Comparison of ENCODE assay signal across 24 cellular contexts in genomic region chrX:40912166-40912565, GRCh38.
A peak's percentile ranks its signal among the peaks of the same experiment; 100 is the strongest.
DNase-seq lines count a peak whose midpoint lies in the region; ATAC-seq, FAIRE-seq and TF ChIP-seq lines count a peak whose summit lies in the region.
"Had no signal": no experiment of that assay in that cellular context is flagged by ENCODE, and none has a peak within 500 bp of the region (broad histone marks: within the 10 kb centered on the region; RNA-seq: fewer than 3 reads in every experiment).

No MANE protein-coding gene starts in this region.

- no peaks in the 10 kb centered on the region for H3K9me3 ChIP-seq in mammary epithelial cell (replicated peaks; ENCODE audit: insufficient read depth, low read length)
- no peaks in the 10 kb centered on the region for H3K9me3 ChIP-seq in breast epithelium
- H3K9me3 ChIP-seq in astrocyte (ENCODE audit: insufficient read depth, low read depth, low read length): no peaks in the 10 kb centered on the region
- H3K9me3 ChIP-seq: left lung, uterus had no signal

- H3K4me3 ChIP-seq in mammary epithelial cell (replicated peaks in 1 of 3; ENCODE audit: insufficient read depth in 1 of 3, low read depth in 2 of 3, low read length in 3 of 3): no peak overlapping the region
- no peak overlapping the region for H3K4me3 ChIP-seq in breast epithelium
- H3K4me3 ChIP-seq in astrocyte (ENCODE audit: insufficient read depth, low read depth, low read length): no peak overlapping the region
- no peak overlapping the region for H3K4me3 ChIP-seq in brain microvascular endothelial cell (ENCODE audit: low read depth, low read length)
- H3K4me3 ChIP-seq: GM12878, K562, left lung, uterus had no signal

- H3K4me1 Mint-ChIP-seq in astrocyte (ENCODE audit: low read depth, unreplicated experiment): peaks cover 26% of the 10 kb centered on the region
- no peaks in the 10 kb centered on the region for H3K4me1 Mint-ChIP-seq in T-cell
- H3K4me1 Mint-ChIP-seq: CD14-positive monocyte, T-helper 17 cell had no signal

- peak overlapping the region; percentile 47 for H3K27ac Mint-ChIP-seq in astrocyte (ENCODE audit: unreplicated experiment)
- H3K27ac Mint-ChIP-seq in T-cell: no peak overlapping the region
- H3K27ac Mint-ChIP-seq: activated CD4-positive, alpha-beta memory T cell treated with anti-CD3 and anti-CD28 coated beads for 36 hours; effector memory CD8-positive, alpha-beta T cell; T-helper 17 cell had no signal

- H3K36me3 ChIP-seq in mammary epithelial cell (ENCODE audit: insufficient read depth, low read length) (no peaks in the 10 kb centered on the region), breast epithelium (no peaks in the 10 kb centered on the region), astrocyte (ENCODE audit: insufficient read depth, low read length) (no peaks in the 10 kb centered on the region), brain microvascular endothelial cell (replicated peaks) (no peaks in the 10 kb centered on the region)
- H3K36me3 ChIP-seq: left lung, uterus had no signal

- H3K4me2 ChIP-seq in mammary epithelial cell (ENCODE audit: insufficient read depth, low read depth, low read length): no peak overlapping the region
- H3K4me2 ChIP-seq in astrocyte (ENCODE audit: low read length): no peak overlapping the region

- POLR2A ChIA-PET in T-cell (lab: Charles Lee): no interaction called here

- CTCF ChIA-PET in mammary epithelial cell (lab: Charles Lee; ENCODE audit: low non-redundant PET): no interaction called here
- CTCF ChIA-PET in T-cell (lab: Charles Lee): no interaction called here

- no peak for TF ChIP-seq POLR2A in breast epithelium (IDR thresholded peaks at IDR 0.05)

- no peaks in the 10 kb centered on the region for H3K36me3 Mint-ChIP-seq in astrocyte (ENCODE audit: low read depth, unreplicated experiment)
- no peaks in the 10 kb centered on the region for H3K36me3 Mint-ChIP-seq in T-cell
- H3K36me3 Mint-ChIP-seq: activated CD4-positive, alpha-beta memory T cell treated with anti-CD3 and anti-CD28 coated beads for 36 hours; CD14-positive monocyte had no signal

- no peaks in the 10 kb centered on the region for H4K20me1 ChIP-seq in mammary epithelial cell (ENCODE audit: insufficient read depth, low read length)
- no peaks in the 10 kb centered on the region for H4K20me1 ChIP-seq in astrocyte (ENCODE audit: insufficient read depth, low read length)

- intact Hi-C loops in mammary epithelial cell (cut with micrococcal nuclease): no loop called here
- intact Hi-C loops in breast epithelium (cut with DNase I; ENCODE audit: low total_unique reads): no loop called here

- in situ Hi-C loops in mammary epithelial cell (cut with MboI; ENCODE audit: low sequenced_read_pairs in 2 of 2): no loop called here
- in situ Hi-C loops in brain microvascular endothelial cell (cut with HindIII; ENCODE audit: low pct_ligation_motif_present, low sequenced_read_pairs): no loop called here
- in situ Hi-C loops in GM13976 (cut with MboI; ENCODE audit: low sequenced_read_pairs, unreplicated experiment): no loop called here

- no peak for ATAC-seq in T-cell (replicated peaks in 1 of 4)
- no peak for ATAC-seq in stimulated activated naive CD8-positive, alpha-beta T cell treated with anti-CD3 and anti-CD28 coated beads, Interleukin-15, Interleukin-2, amounts not matched to agents 100 U/mL and 50 U/mL, for 24 hours
- ATAC-seq: effector memory CD8-positive, alpha-beta T cell; GM12878; K562; left lung; T-helper 17 cell had no signal

- peaks cover 2% of the 10 kb centered on the region for H3K27me3 ChIP-seq in mammary epithelial cell (ENCODE audit: insufficient read depth, low read length)
- peaks cover 0 to 31% of the 10 kb centered on the region in 2 donors for H3K27me3 ChIP-seq in breast epithelium
- H3K27me3 ChIP-seq in astrocyte (ENCODE audit: insufficient read depth, low read length): no peaks in the 10 kb centered on the region
- no peaks in the 10 kb centered on the region for H3K27me3 ChIP-seq in brain microvascular endothelial cell (replicated peaks)
- H3K27me3 ChIP-seq: left lung, uterus had no signal

- no peaks in the 10 kb centered on the region for H3K9me3 Mint-ChIP-seq in astrocyte (ENCODE audit: unreplicated experiment)
- no peaks in the 10 kb centered on the region for H3K9me3 Mint-ChIP-seq in T-cell
- H3K9me3 Mint-ChIP-seq: activated CD4-positive, alpha-beta memory T cell treated with anti-CD3 and anti-CD28 coated beads for 36 hours; effector memory CD8-positive, alpha-beta T cell had no signal

- dilution Hi-C loops in mammary epithelial cell (cut with HindIII; ENCODE audit: low sequenced_read_pairs): no loop called here

- H3K4me3 Mint-ChIP-seq in astrocyte (ENCODE audit: unreplicated experiment) (no peak overlapping the region), T-cell (no peak overlapping the region)
- H3K4me3 Mint-ChIP-seq: activated CD4-positive, alpha-beta memory T cell treated with anti-CD3 and anti-CD28 coated beads for 36 hours; CD14-positive monocyte; effector memory CD8-positive, alpha-beta T cell; T-helper 17 cell had no signal

- WGBS in mammary epithelial cell (ENCODE audit: low coverage, missing lambda C conversion rate): 63% methylated on average over 4 of the region's 4 CpGs

- TF ChIP-seq CTCF in mammary epithelial cell (conservative IDR thresholded peaks at IDR 0.05 in 1 of 2, IDR thresholded peaks at IDR 0.05 in 1 of 2; ENCODE audit: extremely low read depth in 1 of 2, insufficient read depth in 1 of 2, low read depth in 1 of 2, low read length in 2 of 2) (no peak), breast epithelium (IDR thresholded peaks at IDR 0.05) (no peak), astrocyte (IDR thresholded peaks at IDR 0.05; ENCODE audit: insufficient read depth, low read depth, low read length) (no peak), brain microvascular endothelial cell (IDR thresholded peaks at IDR 0.05; ENCODE audit: low read depth, low read length, missing control alignments) (no peak), GM13976 (IDR thresholded peaks at IDR 0.05; ENCODE audit: borderline replicate concordance, control extremely low read depth, extremely low read depth, insufficient read depth, missing control alignments) (no peak)

- no peaks in the 10 kb centered on the region for H3K79me2 ChIP-seq in mammary epithelial cell (ENCODE audit: insufficient read depth, low read length)
- no peaks in the 10 kb centered on the region for H3K79me2 ChIP-seq in astrocyte (ENCODE audit: insufficient read depth, low read length)

- H2AFZ ChIP-seq in mammary epithelial cell (ENCODE audit: low read depth, low read length): peak overlapping the region; percentile 63
- no peak overlapping the region for H2AFZ ChIP-seq in astrocyte (ENCODE audit: low read depth, low read length)

- BruUV-seq in mammary epithelial cell (replicated peaks; lab: Mats Ljungman, UMichigan): TSS peak; percentile 88

- no peak overlapping the region for H3K9ac ChIP-seq in mammary epithelial cell (ENCODE audit: insufficient read depth, low read length)
- H3K9ac ChIP-seq in astrocyte (ENCODE audit: low read length): no peak overlapping the region

- no peak for FAIRE-seq in astrocyte (lab: Jason Lieb, UNC)
- FAIRE-seq: A204.1, GM12878, K562 had no signal

- DNase-seq in mammary epithelial cell (no peak), breast epithelium (ENCODE audit: low spot score in 2 of 2) (no peak), NCI-H2171 treated with DMSO at 0.1 percent for 48 hours (lab: John Stamatoyannopoulos, UW) (peak; percentile 97), astrocyte (ENCODE audit: low read depth) (no peak), brain microvascular endothelial cell (no peak), T-cell (no peak), GM13976 (ENCODE audit: low spot score) (no peak)
- DNase-seq in stimulated activated naive CD8-positive, alpha-beta T cell treated with anti-CD3 and anti-CD28 coated beads, Interleukin-15, Interleukin-2, amounts not matched to agents 100 U/mL and 50 U/mL, for 24 hours: no peak
- DNase-seq: activated CD4-positive, alpha-beta memory T cell treated with anti-CD3 and anti-CD28 coated beads for 36 hours; activated naive CD4-positive, alpha-beta T cell; amygdala; effector memory CD8-positive, alpha-beta T cell; head of caudate nucleus; left lung; retina; stimulated activated CD4-positive, alpha-beta T cell treated with anti-CD3 and anti-CD28 coated beads, Interleukin-12 subunit alpha, Interleukin-12 subunit beta, amount 100 ng/mL, for 4 hours; substantia nigra; T-helper 17 cell; uterus had no signal

- peaks cover 30% of the 10 kb centered on the region for H3K4me1 ChIP-seq in mammary epithelial cell (ENCODE audit: insufficient read depth, low read length)
- H3K4me1 ChIP-seq in breast epithelium: no peaks in the 10 kb centered on the region
- H3K4me1 ChIP-seq in astrocyte (ENCODE audit: insufficient read depth, low read length): peaks cover 16% of the 10 kb centered on the region
- H3K4me1 ChIP-seq: left lung, uterus had no signal

- H3K27me3 Mint-ChIP-seq in astrocyte (ENCODE audit: low read depth, unreplicated experiment) (no peaks in the 10 kb centered on the region), T-cell (peaks cover 0 to 13% of the 10 kb centered on the region in 2 donors)
- H3K27me3 Mint-ChIP-seq: activated CD4-positive, alpha-beta memory T cell treated with anti-CD3 and anti-CD28 coated beads for 36 hours; effector memory CD8-positive, alpha-beta T cell had no signal

- H3K27ac ChIP-seq in mammary epithelial cell (ENCODE audit: insufficient read depth, low read depth, low read length): peak overlapping the region; percentile 48
- no peak overlapping the region for H3K27ac ChIP-seq in breast epithelium
- no peak overlapping the region for H3K27ac ChIP-seq in astrocyte (ENCODE audit: low read depth, low read length)
- no peak overlapping the region for H3K27ac ChIP-seq in brain microvascular endothelial cell
- H3K27ac ChIP-seq: left lung, uterus, VCaP had no signal
